ENCODE assay signal across 14 cellular contexts in genomic region chr17:67212716-67213417, GRCh38. TPM values are rescaled to one million over a fixed set of nuclear protein-coding genes. Genes with fewer than 3 reads are reported as not detected.
DNase-seq lines count a peak whose midpoint lies in the region.
"Had no signal": no experiment of that assay in that cellular context is flagged by ENCODE, and none has a peak within 500 bp of the region (broad histone marks: within the 10 kb centered on the region; RNA-seq: fewer than 3 reads in every experiment).

No MANE protein-coding gene starts in this region.

- no peak overlapping the region for H3K27ac ChIP-seq in caudate nucleus (ENCODE audit: low read depth, low read length)
- H3K27ac ChIP-seq: C4-2B, colonic mucosa, KMS-11 had no signal

- DNase-seq in AG08395 (ENCODE audit: low spot score) (peak; percentile 60), M059J (ENCODE audit: low read depth) (peak; percentile 15), amniotic epithelial cell (ENCODE audit: low read depth) (peak; percentile 85), kidney tubule cell (ENCODE audit: low spot score) (peak; percentile 22), caudate nucleus (lab: John Stamatoyannopoulos, UW) (no peak), NCI-H187 (lab: John Stamatoyannopoulos, UW) (no peak)
- no peak for DNase-seq in central memory CD4-positive, alpha-beta T cell
- DNase-seq in stimulated activated CD4-positive, alpha-beta T cell treated with anti-CD3 and anti-CD28 coated beads, Interleukin-1b, Interleukin-23, amount 100 ng/mL, for 48 hours: no peak
- DNase-seq: colonic mucosa; hippocampal formation; NCI-H510A; stimulated activated CD4-positive, alpha-beta T cell treated with anti-CD3 and anti-CD28 coated beads, Interleukin-12 subunit alpha, Interleukin-12 subunit beta, amount 100 ng/mL, for 4 hours had no signal

RNA-seq across cellular contexts. Expression of gene HELZ, which starts 32.1 kb away (rescaled TPM):
- total RNA-seq in M059J (2014; rRNA removed; shearing (Covaris generic)): 15.1 and 21.9 TPM in 2 replicates

Comparison
In these comparisons a context has a peak if more than half of its experiments do, and no peak if none do; other contexts are left out.
1. DNase-seq: peak in AG08395 (single experiment), M059J (single experiment), amniotic epithelial cell (single experiment) and kidney tubule cell (single experiment); none in central memory CD4-positive, alpha-beta T cell (single experiment), stimulated activated CD4-positive, alpha-beta T cell treated with anti-CD3 and anti-CD28 coated beads, Interleukin-1b, Interleukin-23, amount 100 ng/mL, for 48 hours (single experiment), caudate nucleus (0 of 61) and NCI-H187 (0 of 2).